In the genomic region with DNA sequence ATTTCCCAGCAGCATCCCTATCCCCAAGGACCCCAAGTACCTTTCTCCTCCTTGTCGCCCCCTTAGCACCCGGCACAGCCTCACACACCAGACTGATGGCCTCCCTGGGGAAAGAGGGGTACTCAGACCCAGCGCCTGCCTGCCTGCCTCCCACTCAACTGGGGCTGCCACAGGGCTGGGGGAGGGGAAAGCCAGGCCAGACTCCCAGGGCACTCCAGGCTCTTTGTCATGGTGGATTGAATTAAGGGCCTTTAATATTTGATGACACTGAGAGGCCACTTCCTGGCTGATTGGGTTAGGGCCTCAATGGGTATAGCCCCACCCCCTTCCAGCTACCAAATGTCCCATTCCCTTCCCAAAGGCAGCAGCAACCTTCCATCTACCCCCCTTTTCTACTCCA, we compare ENCODE assay signal across 10 cellular contexts. TPM values are rescaled to one million over a fixed set of nuclear protein-coding genes. Genes with fewer than 3 reads are reported as not detected.
A peak's percentile ranks its signal among the peaks of the same experiment; 100 is the strongest.
DNase-seq lines count a peak whose midpoint lies in the region; ATAC-seq, FAIRE-seq and TF ChIP-seq lines count a peak whose summit lies in the region.
"Had no signal": no experiment of that assay in that cellular context is flagged by ENCODE, and none has a peak within 500 bp of the region (broad histone marks: within the 10 kb centered on the region; RNA-seq: fewer than 3 reads in every experiment).

No MANE protein-coding gene starts in this region.

- H3K79me2 ChIP-seq in K562 (ENCODE audit: control insufficient read depth, insufficient read depth, low read length) = peaks cover 42% of the 10 kb centered on the region

- H4K20me1 ChIP-seq in K562 (replicated peaks; ENCODE audit: control insufficient read depth, insufficient read depth, low read length) = no peaks in the 10 kb centered on the region

- POLR2A ChIA-PET in K562 (lab: Yijun Ruan, JAX) = interaction anchor here (0.6 to 0.7 kb wide), 3 partner anchors 13 to 275 kb away, joined by 3 read pairs; a partner anchor contains a TSS

- H3K27ac Mint-ChIP-seq in type B pancreatic cell = peak overlapping the region; percentile 50

- FAIRE-seq in K562 (lab: Jason Lieb, UNC) = no peak

- no peaks in the 10 kb centered on the region for H3K9me3 ChIP-seq in heart left ventricle
- no peaks in the 10 kb centered on the region for H3K9me3 ChIP-seq in K562 (replicated peaks; ENCODE audit: control insufficient read depth, insufficient read depth, low read depth, low read length)
- H3K9me3 ChIP-seq in lower lobe of right lung = no peaks in the 10 kb centered on the region

- H3K36me3 Mint-ChIP-seq in type B pancreatic cell = peaks cover 14% of the 10 kb centered on the region

- peaks cover 0 to 60% (median 47%) of the 10 kb centered on the region in 9 donors for H3K36me3 ChIP-seq in heart left ventricle
- H3K36me3 ChIP-seq in K562 (ENCODE audit: control insufficient read depth, insufficient read depth, low read length) = peaks cover 59% of the 10 kb centered on the region
- H3K36me3 ChIP-seq in lower lobe of right lung = peaks cover 55% of the 10 kb centered on the region

- no peaks in the 10 kb centered on the region for H3K27me3 Mint-ChIP-seq in type B pancreatic cell

- TF ChIP-seq POLR2A in heart left ventricle (IDR thresholded peaks at IDR 0.05) = no peak
- no peak for TF ChIP-seq POLR2A in K562 (conservative IDR thresholded peaks at IDR 0.05)

- no peak overlapping the region for H3K4me2 ChIP-seq in K562 (ENCODE audit: insufficient read depth, low read length)

- H3K9me1 ChIP-seq in K562 (ENCODE audit: control insufficient read depth, insufficient read depth, low read length) = no peaks in the 10 kb centered on the region

- CTCF ChIA-PET in K562 (lab: Yijun Ruan, JAX; ENCODE audit: low intra/inter-chr PET ratio) = no interaction called here

- peak overlapping the region; percentile 89 for H3K4me3 Mint-ChIP-seq in type B pancreatic cell

- peaks cover 22 to 73% (median 54%) of the 10 kb centered on the region in 12 donors for H3K4me1 ChIP-seq in heart left ventricle
- peaks cover 40 to 55% of the 10 kb centered on the region in 2 experiments for H3K4me1 ChIP-seq in K562 (replicated peaks in 1 of 2; ENCODE audit: control insufficient read depth in 2 of 2, insufficient read depth in 2 of 2, low read length in 2 of 2)
- H3K4me1 ChIP-seq in lower lobe of right lung = peaks cover 64% of the 10 kb centered on the region

- BruUV-seq in K562 (replicated peaks; lab: Mats Ljungman, UMichigan) = no TSS peak

- H3K27ac ChIP-seq in heart left ventricle (peak overlapping the region in 10 of 12 donors; percentile 97 to 99 (median 99)), K562 (ENCODE audit: extremely low read depth, low read depth, low read length) (no peak overlapping the region), lower lobe of right lung (peak overlapping the region; percentile 98)

- TF ChIP-seq EP300 in K562 (IDR thresholded peaks at IDR 0.05; ENCODE audit: low read length) = no peak

- no peaks in the 10 kb centered on the region for H3K27me3 ChIP-seq in heart left ventricle
- no peaks in the 10 kb centered on the region; a peak in 1 of 5 replicates for H3K27me3 ChIP-seq in K562 (ENCODE audit: control insufficient read depth in 2 of 2, insufficient read depth in 2 of 2, low read length in 2 of 2)
- no peaks in the 10 kb centered on the region for H3K27me3 ChIP-seq in lower lobe of right lung (ENCODE audit: low read depth)

- TF ChIP-seq CTCF in heart left ventricle (IDR thresholded peaks at IDR 0.05) (no peak), K562 (IDR thresholded peaks at IDR 0.05 in 2 of 3, conservative IDR thresholded peaks at IDR 0.05 in 1 of 3; ENCODE audit: insufficient read depth in 2 of 3, low read depth in 1 of 3, low read length in 3 of 3) (no peak), lower lobe of right lung (IDR thresholded peaks at IDR 0.05) (no peak), type B pancreatic cell (conservative IDR thresholded peaks at IDR 0.05) (no peak)

- ATAC-seq in heart left ventricle (no peak), left cardiac atrium (no peak), K562 (no peak), lower lobe of right lung (no peak)

- H3K9me3 Mint-ChIP-seq in type B pancreatic cell = no peaks in the 10 kb centered on the region

- intact Hi-C loops in heart left ventricle (cut with DNase I) = loop anchor here in 6 of 10 donors (5.0 to 10.0 kb wide), 6 partner anchors 44 to 116 kb away; a partner anchor contains a TSS
- intact Hi-C loops in left cardiac atrium (cut with DNase I) = no loop called here
- intact Hi-C loops in K562 (cut with micrococcal nuclease) = no loop called here
- intact Hi-C loops in lower lobe of right lung (cut with DNase I) = no loop called here
- intact Hi-C loops in head of caudate nucleus (cut with DNase I) = loop anchor here (5.0 kb wide), 1 partner anchor 34 kb away; a partner anchor contains a TSS

- no peak overlapping the region for H2AFZ ChIP-seq in K562 (ENCODE audit: low read depth, low read length)

- H3K4me3 ChIP-seq in heart left ventricle = peak overlapping the region in 4 of 12 donors; percentile 54 to 80 (median 74)
- H3K4me3 ChIP-seq in K562 = no peak overlapping the region
- peak overlapping the region; percentile 53 for H3K4me3 ChIP-seq in lower lobe of right lung

- peak overlapping the region in 1 of 2 experiments; percentile 68; a peak in 2 of 4 replicates for H3K9ac ChIP-seq in K562 (ENCODE audit: insufficient read depth in 1 of 2, low read depth in 2 of 2, low read length in 2 of 2)

- no peak for TF ChIP-seq RAD21 in K562 (CRISPR knock-in tag; conservative IDR thresholded peaks at IDR 0.05 in 1 of 2, IDR thresholded peaks at IDR 0.05 in 1 of 2)

- in situ Hi-C loops in K562 (cut with MboI) = no loop called here

- peaks cover 40% of the 10 kb centered on the region for H3K4me1 Mint-ChIP-seq in type B pancreatic cell (ENCODE audit: unreplicated experiment)

- WGBS in heart left ventricle, 4 donors = 82 to 94% (median 89%) methylated on average over 2 to 3 of the region's 3 CpGs
- 83% methylated on average over 3 of the region's 3 CpGs for WGBS in K562 (ENCODE audit: insufficient coverage, low coverage, missing lambda C conversion rate)

- DNase-seq in heart left ventricle (peak in 2 of 5 donors; percentile 24 to 49), left cardiac atrium (no peak), K562 (ENCODE audit: extremely low read depth in 1 of 4, low spot score in 3 of 4) (no peak), lower lobe of right lung (no peak), type B pancreatic cell (ENCODE audit: extremely low spot score, unreplicated experiment) (no peak), NCI-H187 treated with DMSO at 0.1 percent for 48 hours (lab: John Stamatoyannopoulos, UW) (no peak), hypothalamus (lab: John Stamatoyannopoulos, UW) (no peak), head of caudate nucleus (no peak)
- DNase-seq: activated naive CD4-positive, alpha-beta T cell treated with Interleukin-2 at 50 U/mL for 16 hours; DND-41 had no signal

RNA-seq across cellular contexts. Expression of a gene that starts 1.8 kb away (rescaled TPM):
- total RNA-seq in heart left ventricle = 100 to 1,000 TPM in 1 of 9 donors, 10 to 100 TPM in 8; 38.8 to 115 (median 62.4) TPM
- polyA plus RNA-seq in heart left ventricle = 10 to 100 TPM; 23.6 to 93.7 TPM
- total RNA-seq in left cardiac atrium = 100 to 1,000 TPM in 1 of 2 donors, 10 to 100 TPM in 1; 88.7 to 102 TPM
- 85.7 and 174 TPM in 2 replicates for total RNA-seq in K562 (2011; cell fraction: chromatin; rRNA removed; ENCODE audit: low replicate concordance)
- total RNA-seq in K562 (2011; cell fraction: nucleolus; rRNA removed) = 69.6 and 76.4 TPM in 2 replicates
- 94.4 and 106 TPM in 2 replicates for total RNA-seq in K562 (2011; cell fraction: nucleoplasm; rRNA removed)
- total RNA-seq in K562 (2014; rRNA removed) = 51.9 and 57.2 TPM in 2 replicates
- 34.1 and 35.4 TPM in 2 replicates for total RNA-seq in K562 (2014; rRNA removed; fragmentation: Illumina TruSeq; extraction: Trizol)
- total RNA-seq in K562 (2015; rRNA removed; fragmentation: Illumina TruSeq; extraction: Trizol) = 34.4 and 35.9 TPM in 2 replicates
- 66.4 and 68.4 TPM in 2 replicates for total RNA-seq in K562 (2021)
- polyA plus RNA-seq in K562 (2011; rRNA removed) = 64.8 and 81.2 TPM in 2 replicates
- 63.5 and 90.8 TPM in 2 replicates for polyA plus RNA-seq in K562 (2011; cell fraction: cytosol; rRNA removed)
- 143 and 200 TPM in 2 replicates for polyA plus RNA-seq in K562 (2011; cell fraction: nucleus; rRNA removed)
- polyA plus RNA-seq in K562 (2012) = 57.8 and 71.5 TPM in 2 replicates
- 93.7 and 113 TPM in 2 replicates for polyA plus RNA-seq in K562 (2014; fragmentation: Illumina TruSeq; extraction: Trizol)
- polyA plus RNA-seq in K562 (2014; fragmentation: Nextera tagmentation; extraction: Ambion mirVana) = 1 to 10 TPM; 4.1 to 5.4 TPM
- 57.7 and 58.0 TPM in 2 replicates for polyA plus RNA-seq in K562 (2014; rRNA removed)
- polyA minus RNA-seq in K562 (2011; rRNA and poly(A)+ RNA removed) = 45.0 and 49.1 TPM in 2 replicates
- 30.6 and 37.4 TPM in 2 replicates for polyA minus RNA-seq in K562 (2011; cell fraction: cytosol; rRNA and poly(A)+ RNA removed)
- 22.3 and 27.7 TPM in 2 replicates for polyA minus RNA-seq in K562 (2011; cell fraction: nucleus; rRNA and poly(A)+ RNA removed)
- 94.8 TPM for total RNA-seq in lower lobe of right lung
- total RNA-seq in type B pancreatic cell (ENCODE audit: low replicate concordance) = 65.3 and 87.8 TPM in 2 replicates

RNA-seq across cellular contexts. Expression of a gene that starts 5.8 kb away (rescaled TPM):
- total RNA-seq in heart left ventricle (10 to 100 TPM; 11.0 to 30.0 (median 16.7) TPM), left cardiac atrium (10 to 100 TPM; 26.9 to 33.8 TPM), K562 (2014; rRNA removed) (215 and 262 TPM in 2 replicates), K562 (2014; rRNA removed; fragmentation: Illumina TruSeq; extraction: Trizol) (364 and 410 TPM in 2 replicates), K562 (2015; rRNA removed; fragmentation: Illumina TruSeq; extraction: Trizol) (269 and 292 TPM in 2 replicates), K562 (2021) (256 and 270 TPM in 2 replicates), lower lobe of right lung (28.5 TPM), type B pancreatic cell (ENCODE audit: low replicate concordance) (58.8 and 119 TPM in 2 replicates)
- polyA plus RNA-seq in heart left ventricle (10 to 100 TPM in 1 of 2 donors, 1 to 10 TPM in 1; 6.8 to 48.9 TPM), K562 (2011; rRNA removed) (754 and 835 TPM in 2 replicates), K562 (2014; fragmentation: Illumina TruSeq; extraction: Trizol) (611 and 624 TPM in 2 replicates), K562 (2014; fragmentation: Nextera tagmentation; extraction: Ambion mirVana) (1,000 to 10,000 TPM; 1,039 to 1,103 TPM), K562 (2014; rRNA removed) (460 and 477 TPM in 2 replicates)
- 61.9 and 74.9 TPM in 2 replicates for total RNA-seq in K562 (2011; cell fraction: chromatin; rRNA removed; ENCODE audit: low replicate concordance)
- total RNA-seq in K562 (2011; cell fraction: nucleolus; rRNA removed) = 70.0 and 71.3 TPM in 2 replicates
- 120 and 182 TPM in 2 replicates for total RNA-seq in K562 (2011; cell fraction: nucleoplasm; rRNA removed)
- polyA plus RNA-seq in K562 (2011; cell fraction: cytosol; rRNA removed) = 831 and 1,136 TPM in 2 replicates
- 223 and 387 TPM in 2 replicates for polyA plus RNA-seq in K562 (2011; cell fraction: nucleus; rRNA removed)
- 544 and 581 TPM in 2 replicates for polyA plus RNA-seq in K562 (2012)
- 383 and 393 TPM in 2 replicates for polyA minus RNA-seq in K562 (2011; rRNA and poly(A)+ RNA removed)
- 80.9 and 85.6 TPM in 2 replicates for polyA minus RNA-seq in K562 (2011; cell fraction: cytosol; rRNA and poly(A)+ RNA removed)
- 24.2 and 63.2 TPM in 2 replicates for polyA minus RNA-seq in K562 (2011; cell fraction: nucleus; rRNA and poly(A)+ RNA removed)

RNA-seq across cellular contexts. Expression of a gene that starts 7.1 kb away (rescaled TPM):
- total RNA-seq in heart left ventricle (10 to 100 TPM; 10.7 to 19.2 (median 16.3) TPM), left cardiac atrium (10 to 100 TPM; 15.3 to 15.8 TPM), K562 (2014; rRNA removed) (18.2 and 28.9 TPM in 2 replicates), K562 (2014; rRNA removed; fragmentation: Illumina TruSeq; extraction: Trizol) (15.2 and 15.8 TPM in 2 replicates), K562 (2015; rRNA removed; fragmentation: Illumina TruSeq; extraction: Trizol) (17.7 and 18.1 TPM in 2 replicates), K562 (2021) (36.2 and 36.7 TPM in 2 replicates), lower lobe of right lung (27.4 TPM), type B pancreatic cell (ENCODE audit: low replicate concordance) (48.1 and 49.0 TPM in 2 replicates)
- polyA plus RNA-seq in heart left ventricle (10 to 100 TPM in 1 of 2 donors, 1 to 10 TPM in 1; 9.7 to 18.0 TPM), K562 (2011; rRNA removed) (23.5 and 28.3 TPM in 2 replicates), K562 (2014; fragmentation: Illumina TruSeq; extraction: Trizol) (32.5 and 34.3 TPM in 2 replicates), K562 (2014; fragmentation: Nextera tagmentation; extraction: Ambion mirVana) (1 to 10 TPM; 8.3 to 8.6 TPM), K562 (2014; rRNA removed) (24.6 and 28.1 TPM in 2 replicates)
- 24.1 and 50.9 TPM in 2 replicates for total RNA-seq in K562 (2011; cell fraction: chromatin; rRNA removed; ENCODE audit: low replicate concordance)
- 40.4 and 41.1 TPM in 2 replicates for total RNA-seq in K562 (2011; cell fraction: nucleolus; rRNA removed)
- total RNA-seq in K562 (2011; cell fraction: nucleoplasm; rRNA removed) = 36.8 and 44.0 TPM in 2 replicates
- polyA plus RNA-seq in K562 (2011; cell fraction: cytosol; rRNA removed) = 26.2 and 37.5 TPM in 2 replicates
- 43.0 and 57.2 TPM in 2 replicates for polyA plus RNA-seq in K562 (2011; cell fraction: nucleus; rRNA removed)
- polyA plus RNA-seq in K562 (2012) = 25.4 and 27.4 TPM in 2 replicates
- 14.7 and 16.1 TPM in 2 replicates for polyA minus RNA-seq in K562 (2011; rRNA and poly(A)+ RNA removed)
- polyA minus RNA-seq in K562 (2011; cell fraction: cytosol; rRNA and poly(A)+ RNA removed) = 13.7 and 16.1 TPM in 2 replicates
- 13.5 and 15.3 TPM in 2 replicates for polyA minus RNA-seq in K562 (2011; cell fraction: nucleus; rRNA and poly(A)+ RNA removed)

RNA-seq across cellular contexts. Expression of a gene that starts 12.8 kb away (rescaled TPM):
- 10 to 100 TPM; 38.2 to 70.4 (median 51.7) TPM for total RNA-seq in heart left ventricle
- 10 to 100 TPM; 36.9 to 38.2 TPM for polyA plus RNA-seq in heart left ventricle
- total RNA-seq in left cardiac atrium = 10 to 100 TPM; 58.8 to 69.7 TPM
- 10.0 and 21.8 TPM in 2 replicates for total RNA-seq in K562 (2011; cell fraction: chromatin; rRNA removed; ENCODE audit: low replicate concordance)
- 12.2 and 13.8 TPM in 2 replicates for total RNA-seq in K562 (2011; cell fraction: nucleolus; rRNA removed)
- 14.2 and 19.3 TPM in 2 replicates for total RNA-seq in K562 (2011; cell fraction: nucleoplasm; rRNA removed)
- 8.2 and 10.2 TPM in 2 replicates for total RNA-seq in K562 (2014; rRNA removed)
- total RNA-seq in K562 (2014; rRNA removed; fragmentation: Illumina TruSeq; extraction: Trizol) = 2.7 and 3.0 TPM in 2 replicates
- 4.9 and 5.1 TPM in 2 replicates for total RNA-seq in K562 (2015; rRNA removed; fragmentation: Illumina TruSeq; extraction: Trizol)
- total RNA-seq in K562 (2021) = 6.3 and 8.3 TPM in 2 replicates
- 6.9 and 7.9 TPM in 2 replicates for polyA plus RNA-seq in K562 (2011; rRNA removed)
- 7.4 and 8.1 TPM in 2 replicates for polyA plus RNA-seq in K562 (2011; cell fraction: cytosol; rRNA removed)
- polyA plus RNA-seq in K562 (2011; cell fraction: nucleus; rRNA removed) = 14.0 and 19.5 TPM in 2 replicates
- polyA plus RNA-seq in K562 (2012) = 8.3 and 23.2 TPM in 2 replicates
- polyA plus RNA-seq in K562 (2014; fragmentation: Illumina TruSeq; extraction: Trizol) = 5.8 and 6.8 TPM in 2 replicates
- under 1 TPM; 0.13 to 0.22 TPM for polyA plus RNA-seq in K562 (2014; fragmentation: Nextera tagmentation; extraction: Ambion mirVana)
- polyA plus RNA-seq in K562 (2014; rRNA removed) = 8.0 TPM in 2 replicates
- polyA minus RNA-seq in K562 (2011; rRNA and poly(A)+ RNA removed) = 3.3 and 4.3 TPM in 2 replicates
- polyA minus RNA-seq in K562 (2011; cell fraction: cytosol; rRNA and poly(A)+ RNA removed) = 4.0 and 9.3 TPM in 2 replicates
- 2.8 and 3.6 TPM in 2 replicates for polyA minus RNA-seq in K562 (2011; cell fraction: nucleus; rRNA and poly(A)+ RNA removed)
- total RNA-seq in lower lobe of right lung = 68.1 TPM
- total RNA-seq in type B pancreatic cell (ENCODE audit: low replicate concordance) = 57.3 and 65.8 TPM in 2 replicates

RNA-seq across cellular contexts. Expression of a gene that starts 14.4 kb away (rescaled TPM):
- total RNA-seq in heart left ventricle = 10 to 100 TPM; 19.4 to 35.0 (median 27.4) TPM
- 10 to 100 TPM; 22.3 to 50.7 TPM for polyA plus RNA-seq in heart left ventricle
- 10 to 100 TPM; 25.9 to 30.8 TPM for total RNA-seq in left cardiac atrium
- total RNA-seq in K562 (2011; cell fraction: chromatin; rRNA removed; ENCODE audit: low replicate concordance) = 46.3 and 135 TPM in 2 replicates
- total RNA-seq in K562 (2011; cell fraction: nucleolus; rRNA removed) = 130 and 141 TPM in 2 replicates
- total RNA-seq in K562 (2011; cell fraction: nucleoplasm; rRNA removed) = 76.0 and 76.6 TPM in 2 replicates
- 67.0 and 87.6 TPM in 2 replicates for total RNA-seq in K562 (2014; rRNA removed)
- 41.3 and 56.1 TPM in 2 replicates for total RNA-seq in K562 (2014; rRNA removed; fragmentation: Illumina TruSeq; extraction: Trizol)
- 65.8 and 68.6 TPM in 2 replicates for total RNA-seq in K562 (2015; rRNA removed; fragmentation: Illumina TruSeq; extraction: Trizol)
- total RNA-seq in K562 (2021) = 74.4 and 79.8 TPM in 2 replicates
- 61.2 and 75.6 TPM in 2 replicates for polyA plus RNA-seq in K562 (2011; rRNA removed)
- polyA plus RNA-seq in K562 (2011; cell fraction: cytosol; rRNA removed) = 82.9 and 126 TPM in 2 replicates
- 209 and 292 TPM in 2 replicates for polyA plus RNA-seq in K562 (2011; cell fraction: nucleus; rRNA removed)
- polyA plus RNA-seq in K562 (2012) = 54.0 and 57.9 TPM in 2 replicates
- polyA plus RNA-seq in K562 (2014; fragmentation: Illumina TruSeq; extraction: Trizol) = 78.8 and 82.3 TPM in 2 replicates
- 10 to 100 TPM; 24.9 to 46.7 TPM for polyA plus RNA-seq in K562 (2014; fragmentation: Nextera tagmentation; extraction: Ambion mirVana)
- 85.8 and 98.9 TPM in 2 replicates for polyA plus RNA-seq in K562 (2014; rRNA removed)
- 50.8 and 69.7 TPM in 2 replicates for polyA minus RNA-seq in K562 (2011; rRNA and poly(A)+ RNA removed)
- polyA minus RNA-seq in K562 (2011; cell fraction: cytosol; rRNA and poly(A)+ RNA removed) = 40.4 and 52.6 TPM in 2 replicates
- 49.7 and 53.7 TPM in 2 replicates for polyA minus RNA-seq in K562 (2011; cell fraction: nucleus; rRNA and poly(A)+ RNA removed)
- 31.9 TPM for total RNA-seq in lower lobe of right lung
- 51.4 and 59.0 TPM in 2 replicates for total RNA-seq in type B pancreatic cell (ENCODE audit: low replicate concordance)

Comparison
In these comparisons a context has a peak if more than half of its experiments do, and no peak if none do; other contexts are left out.
1. intact Hi-C loops: an anchor here in heart left ventricle (5.0 to 10.0 kb wide) and head of caudate nucleus (5.0 kb wide); none called in left cardiac atrium, K562 and lower lobe of right lung.